ENCODE assay signal across 9 cellular contexts in the genomic region with DNA sequence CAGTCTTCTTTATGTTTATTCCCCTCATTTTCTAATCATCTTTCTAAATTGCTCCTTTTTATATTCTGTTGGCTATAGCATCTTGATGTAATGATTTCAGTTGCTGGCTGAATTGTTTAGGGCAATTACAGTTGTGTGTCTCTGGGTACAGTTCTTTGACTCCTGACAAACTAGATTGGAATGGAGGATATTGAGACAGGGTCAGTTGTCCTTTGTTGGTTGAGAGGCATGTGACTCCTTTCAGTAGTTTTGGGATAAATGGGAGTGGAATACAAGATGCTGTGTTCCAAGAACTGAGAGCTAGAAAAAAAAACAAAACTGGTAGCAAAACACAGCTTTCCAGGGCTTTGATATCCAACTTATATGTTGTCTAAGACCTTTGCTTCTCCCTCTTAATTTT. TPM values are rescaled to one million over a fixed set of nuclear protein-coding genes. Genes with fewer than 3 reads are reported as not detected.
DNase-seq lines count a peak whose midpoint lies in the region; ATAC-seq and TF ChIP-seq lines count a peak whose summit lies in the region.
"Had no signal": no experiment of that assay in that cellular context is flagged by ENCODE, and none has a peak within 500 bp of the region (broad histone marks: within the 10 kb centered on the region; RNA-seq: fewer than 3 reads in every experiment).

No MANE protein-coding gene starts in this region.

- POLR2A ChIA-PET in activated B cell treated with CpG ODN at 0.5 μM for 24 hours (lab: Charles Lee) = no interaction called here

- CTCF ChIA-PET in activated B cell treated with CpG ODN at 0.5 μM for 24 hours (lab: Charles Lee) = no interaction called here

- peak overlapping the region; percentile 97 for H3K4me3 ChIP-seq in H7 (ENCODE audit: insufficient read depth, low read depth, low read length)
- peak overlapping the region; percentile 98 for H3K4me3 ChIP-seq in iPS-18a (ENCODE audit: low read length)
- no peak overlapping the region for H3K4me3 ChIP-seq in testis

- no peak for TF ChIP-seq POLR2A in testis (IDR thresholded peaks at IDR 0.05)

- peaks cover 4% of the 10 kb centered on the region for H3K36me3 Mint-ChIP-seq in activated B cell treated with CpG ODN at 0.5 μM for 24 hours (ENCODE audit: low read depth)

- H3K27ac Mint-ChIP-seq in activated B cell treated with CpG ODN at 0.5 μM for 24 hours = no peak overlapping the region

- intact Hi-C loops in activated B cell treated with CpG ODN at 0.5 μM for 24 hours (cut with micrococcal nuclease) = no loop called here
- intact Hi-C loops in testis (cut with DNase I; ENCODE audit: low total_unique reads) = no loop called here

- DNase-seq in AG08396 (ENCODE audit: low spot score) (peak; percentile 69), H7 (peak; percentile 22), activated B cell treated with CpG ODN at 0.5 μM for 24 hours (no peak), testis (no peak), retina (no peak)

- peak overlapping the region; percentile 96 for H3K4me3 Mint-ChIP-seq in activated B cell treated with CpG ODN at 0.5 μM for 24 hours

- no peak for TF ChIP-seq CTCF in activated B cell treated with CpG ODN at 0.5 μM for 24 hours (IDR thresholded peaks at IDR 0.05)
- TF ChIP-seq CTCF in testis (IDR thresholded peaks at IDR 0.05) = no peak

- H3K27me3 Mint-ChIP-seq in activated B cell treated with CpG ODN at 0.5 μM for 24 hours = no peaks in the 10 kb centered on the region

- H3K27ac ChIP-seq in iPS-18a (ENCODE audit: low read length) (no peak overlapping the region), testis (no peak overlapping the region)
- H3K27ac ChIP-seq: epithelial cell of prostate had no signal

- H3K36me3 ChIP-seq in H7 (replicated peaks; ENCODE audit: control insufficient read depth, insufficient read depth, low read length) = no peaks in the 10 kb centered on the region
- peaks cover 5% of the 10 kb centered on the region for H3K36me3 ChIP-seq in iPS-18a (ENCODE audit: control insufficient read depth, low read depth, low read length)
- H3K36me3 ChIP-seq in testis (ENCODE audit: low read depth, missing control alignments) = no peaks in the 10 kb centered on the region

- H3K4me1 ChIP-seq in iPS-18a (ENCODE audit: control insufficient read depth, low read depth, low read length) = peaks cover 15% of the 10 kb centered on the region
- H3K4me1 ChIP-seq in testis = peaks cover 6% of the 10 kb centered on the region

- H3K9ac ChIP-seq in iPS-18a (ENCODE audit: low read length) = peak overlapping the region; percentile 97

- no peaks in the 10 kb centered on the region for H3K9me3 ChIP-seq in iPS-18a (ENCODE audit: control insufficient read depth, low read depth, low read length)
- no peaks in the 10 kb centered on the region for H3K9me3 ChIP-seq in testis

- H3K9me3 Mint-ChIP-seq in activated B cell treated with CpG ODN at 0.5 μM for 24 hours = peaks cover 4% of the 10 kb centered on the region

- H3K4me1 Mint-ChIP-seq in activated B cell treated with CpG ODN at 0.5 μM for 24 hours = peaks cover 21% of the 10 kb centered on the region

- H3K27me3 ChIP-seq in H7 (ENCODE audit: control insufficient read depth, insufficient read depth, low read length) (no peaks in the 10 kb centered on the region), iPS-18a (ENCODE audit: control insufficient read depth, insufficient read depth, low read length) (no peaks in the 10 kb centered on the region), testis (no peaks in the 10 kb centered on the region)

- ATAC-seq in activated B cell treated with CpG ODN at 0.5 μM for 24 hours (ENCODE audit: low read depth) = no peak
- no peak for ATAC-seq in HG03520 (IDR thresholded peaks at IDR 0.05; ENCODE audit: unreplicated experiment)
- no peak for ATAC-seq in GM21576 (IDR thresholded peaks at IDR 0.05; ENCODE audit: unreplicated experiment)

RNA-seq across cellular contexts. Expression of gene CENPF, which starts 1.5 kb away (rescaled TPM):
- total RNA-seq in H7 (2014; rRNA removed; shearing (Covaris generic)) = 76.7 and 167 TPM in 2 replicates
- 4.0 and 4.1 TPM in 2 replicates for total RNA-seq in activated B cell treated with CpG ODN at 0.5 μM for 24 hours
- 10 to 100 TPM; 28.1 to 30.7 TPM for total RNA-seq in testis
- 7.7 TPM for polyA plus RNA-seq in testis (ENCODE audit: insufficient read depth, low read depth, low replicate concordance)

RNA-seq across cellular contexts. Expression of gene PTPN14, which starts 53.1 kb away (rescaled TPM):
- 15.7 and 21.3 TPM in 2 replicates for total RNA-seq in H7 (2014; rRNA removed; shearing (Covaris generic))
- total RNA-seq in activated B cell treated with CpG ODN at 0.5 μM for 24 hours (0.02 TPM in 1 of 2 replicates, not detected in the other), testis (10 to 100 TPM; 42.2 to 59.2 TPM)
- polyA plus RNA-seq in testis (ENCODE audit: insufficient read depth, low read depth, low replicate concordance) = 14.8 TPM

Comparison
In these comparisons a context has a peak if more than half of its experiments do, and no peak if none do; other contexts are left out.
1. DNase-seq: peak in AG08396 (single experiment) and H7 (single experiment); none in activated B cell treated with CpG ODN at 0.5 μM for 24 hours (single experiment), testis (single experiment) and retina (single experiment).
2. H3K4me3 ChIP-seq: peak in H7 (single experiment) and iPS-18a (single experiment); none in testis (0 of 2).
3. RNA of gene PTPN14, which starts 53.1 kb away (total RNA-seq): 42.2 to 59.2 TPM in testis and 15.7 to 21.3 TPM in H7; 0.02 TPM in activated B cell treated with CpG ODN at 0.5 μM for 24 hours; every median in the first group is over 10 times any median in the second.